In genomic region chr11:130218501-130218900, GRCh38 we compare ENCODE assay signal across 19 cellular contexts.
"Had no signal": no experiment of that assay in that cellular context is flagged by ENCODE, and none has a peak within 500 bp of the region (broad histone marks: within the 10 kb centered on the region; RNA-seq: fewer than 3 reads in every experiment).

No MANE protein-coding gene starts in this region.

- H3K36me3 ChIP-seq: cardiac muscle cell, neural progenitor cell, prostate gland, thyroid gland, WERI-Rb-1 had no signal

- H3K36me3 Mint-ChIP-seq: activated naive CD4-positive, alpha-beta T cell treated with anti-CD3 and anti-CD28 coated beads, Interleukin-2, amount 50 U/mL, for 24 hours; naive thymus-derived CD8-positive, alpha-beta T cell; neural progenitor cell had no signal

- DNase-seq: activated CD4-positive, alpha-beta T cell treated with anti-CD3 and anti-CD28 coated beads for 1 hour; activated CD4-positive, alpha-beta T cell treated with anti-CD3 and anti-CD28 coated beads, Interleukin-2, amount 50 U/mL, for 4 hours; activated gamma-delta T cell treated with Interleukin-2 at 50 U/mL for 16 hours; anterior cingulate cortex; effector CD4-positive, alpha-beta T cell; foreskin melanocyte; naive thymus-derived CD8-positive, alpha-beta T cell; stimulated activated CD4-positive, alpha-beta T cell treated with anti-CD3 and anti-CD28 coated beads, Interleukin-12 subunit alpha, Interleukin-12 subunit beta, amount 100 ng/mL, for 4 hours; stimulated activated CD4-positive, alpha-beta T cell treated with anti-CD3 and anti-CD28 coated beads, Interleukin-4, amount 100 ng/mL, for 4 hours; stimulated activated naive CD8-positive, alpha-beta T cell treated with anti-CD3 and anti-CD28 coated beads, Interleukin-15, Interleukin-2, amounts not matched to agents 100 U/mL and 50 U/mL, for 24 hours; substantia nigra; T-helper 1 cell; thyroid gland; WERI-Rb-1 had no signal

- H3K4me3 ChIP-seq: body of pancreas, cardiac muscle cell, neural progenitor cell, prostate gland, thyroid gland had no signal

- H3K4me1 ChIP-seq: body of pancreas, neural progenitor cell, prostate gland had no signal

- H3K4me3 Mint-ChIP-seq: activated naive CD4-positive, alpha-beta T cell treated with anti-CD3 and anti-CD28 coated beads, Interleukin-2, amount 50 U/mL, for 24 hours; naive thymus-derived CD8-positive, alpha-beta T cell; neural progenitor cell had no signal

- H3K27me3 Mint-ChIP-seq: activated naive CD4-positive, alpha-beta T cell treated with anti-CD3 and anti-CD28 coated beads, Interleukin-2, amount 50 U/mL, for 24 hours had no signal

- H3K9me3 ChIP-seq: body of pancreas, prostate gland, thyroid gland had no signal

- ATAC-seq: body of pancreas; naive thymus-derived CD8-positive, alpha-beta T cell; stimulated activated naive CD8-positive, alpha-beta T cell treated with anti-CD3 and anti-CD28 coated beads, Interleukin-15, Interleukin-2, amounts not matched to agents 100 U/mL and 50 U/mL, for 24 hours had no signal

- H3K27ac Mint-ChIP-seq: activated naive CD4-positive, alpha-beta T cell treated with anti-CD3 and anti-CD28 coated beads, Interleukin-2, amount 50 U/mL, for 24 hours; naive thymus-derived CD8-positive, alpha-beta T cell; neural progenitor cell had no signal

- H3K27me3 ChIP-seq: body of pancreas, cardiac muscle cell, neural progenitor cell, thyroid gland had no signal

- H3K27ac ChIP-seq: body of pancreas, cardiac muscle cell, neural progenitor cell, prostate gland, thyroid gland, WERI-Rb-1 had no signal

- H3K9me3 Mint-ChIP-seq: activated naive CD4-positive, alpha-beta T cell treated with anti-CD3 and anti-CD28 coated beads, Interleukin-2, amount 50 U/mL, for 24 hours; naive thymus-derived CD8-positive, alpha-beta T cell; neural progenitor cell had no signal
